1 cellular context compared by ENCODE assay signal in genomic region chr5:151772029-151772867, GRCh38.
TF ChIP-seq lines count a peak whose summit lies in the region.

No MANE protein-coding gene starts in this region.

TF ChIP-seq in K562, 482 proteins besides CTCF, POLR2A, EP300 and RAD21 (continued from another document and continues in another):
- TF ChIP-seq ZBTB26 (CRISPR knock-in tag; IDR thresholded peaks at IDR 0.05), result no peak
- no peak for TF ChIP-seq PRMT5 (CRISPR knock-in tag; IDR thresholded peaks at IDR 0.05)
- TF ChIP-seq ZC3H8 (IDR thresholded peaks at IDR 0.05), result no peak
- TF ChIP-seq BCL6 (CRISPR knock-in tag; IDR thresholded peaks at IDR 0.05), result no peak
- no peak for TF ChIP-seq ZBTB12 (CRISPR knock-in tag; IDR thresholded peaks at IDR 0.05)
- 0 out of 2 replicates have a peak, but pooled peaks have one; percentile 71 for TF ChIP-seq NR1H2 (CRISPR knock-in tag; IDR thresholded peaks at IDR 0.05)
- no peak for TF ChIP-seq RAD51 (IDR thresholded peaks at IDR 0.05; ENCODE audit: borderline replicate concordance, low read depth)
- no peak for TF ChIP-seq RBM15 (IDR thresholded peaks at IDR 0.05; ENCODE audit: insufficient read depth, low read length)
- no peak for TF ChIP-seq SRSF1 (IDR thresholded peaks at IDR 0.05; ENCODE audit: low read depth, low read length)
- TF ChIP-seq MTA3 (IDR thresholded peaks at IDR 0.05; ENCODE audit: borderline replicate concordance), result no peak
- no peak for TF ChIP-seq JUN (IDR thresholded peaks at IDR 0.05; ENCODE audit: borderline replicate concordance, low read depth, low read length)
- peak; percentile 10; the same call in 1 of the 2 replicates for TF ChIP-seq JUN (CRISPR knock-in tag; IDR thresholded peaks at IDR 0.05; ENCODE audit: borderline replicate concordance)
- no peak for TF ChIP-seq NCOA1 (IDR thresholded peaks at IDR 0.05; ENCODE audit: low read depth)
- peak; percentile 39; the same call in 1 of the 2 replicates for TF ChIP-seq GABPB1 (CRISPR knock-in tag; IDR thresholded peaks at IDR 0.05)
- no peak for TF ChIP-seq CTBP1 (IDR thresholded peaks at IDR 0.05; ENCODE audit: borderline replicate concordance)
- TF ChIP-seq CUX1 (CRISPR knock-in tag; IDR thresholded peaks at IDR 0.05), result peak; percentile 56; the same call in 1 of the 2 replicates
- peak; percentile 63 to 64; a peak in 1 of 4 replicates for TF ChIP-seq NONO (IDR thresholded peaks at IDR 0.05; ENCODE audit: low read depth in 2 of 2, low read length in 1 of 2)
- TF ChIP-seq HDAC3 (IDR thresholded peaks at IDR 0.05; ENCODE audit: borderline replicate concordance, partially characterized antibody), result no peak
- TF ChIP-seq XRCC3 (IDR thresholded peaks at IDR 0.05), result no peak
- no peak for TF ChIP-seq SMAD3 (CRISPR knock-in tag; conservative IDR thresholded peaks at IDR 0.05)
- TF ChIP-seq THRA (IDR thresholded peaks at IDR 0.05), result no peak
- TF ChIP-seq MED1 (CRISPR knock-in tag; IDR thresholded peaks at IDR 0.05; ENCODE audit: borderline replicate concordance), result no peak
- TF ChIP-seq ZNF253 (CRISPR knock-in tag; conservative IDR thresholded peaks at IDR 0.05), result no peak
- no peak for TF ChIP-seq ZFP1 (CRISPR knock-in tag; IDR thresholded peaks at IDR 0.05)
- TF ChIP-seq ATF2 (CRISPR knock-in tag; IDR thresholded peaks at IDR 0.05), result no peak
- TF ChIP-seq MLLT1 (IDR thresholded peaks at IDR 0.05), result 0 out of 4 replicates have a peak, but pooled peaks of 1 of the 2 experiments have one; percentile 56
- TF ChIP-seq KHSRP (IDR thresholded peaks at IDR 0.05), result no peak
- peak; percentile 67; the same call in 1 of the 2 replicates for TF ChIP-seq RB1 (IDR thresholded peaks at IDR 0.05; ENCODE audit: low read depth)
- TF ChIP-seq ZNF174 (CRISPR knock-in tag; IDR thresholded peaks at IDR 0.05), result no peak
- no peak for TF ChIP-seq ZNF398 (CRISPR knock-in tag; IDR thresholded peaks at IDR 0.05)
- TF ChIP-seq E2F1 (CRISPR knock-in tag; IDR thresholded peaks at IDR 0.05), result no peak; the same call in 1 of the 2 replicates
- TF ChIP-seq CC2D1A (IDR thresholded peaks at IDR 0.05), result peak; percentile 41; the same call in 1 of the 2 replicates
- TF ChIP-seq PHB2 (IDR thresholded peaks at IDR 0.05; ENCODE audit: low read depth), result no peak
- no peak for TF ChIP-seq GTF2F1 (IDR thresholded peaks at IDR 0.05; ENCODE audit: low read depth, low read length)
- TF ChIP-seq BCOR (IDR thresholded peaks at IDR 0.05), result no peak
- TF ChIP-seq PTRF (tag; IDR thresholded peaks at IDR 0.05), result no peak
- TF ChIP-seq MAX (CRISPR knock-in tag; IDR thresholded peaks at IDR 0.05), result no peak
- no peak for TF ChIP-seq NR2F6 (CRISPR knock-in tag; IDR thresholded peaks at IDR 0.05)
- no peak for TF ChIP-seq MTF1 (CRISPR knock-in tag; IDR thresholded peaks at IDR 0.05; ENCODE audit: borderline replicate concordance)
- no peak for TF ChIP-seq POLR2H (tag; IDR thresholded peaks at IDR 0.05; ENCODE audit: low read depth)
- no peak for TF ChIP-seq PCBP2 (IDR thresholded peaks at IDR 0.05; ENCODE audit: low read depth, low read length, poor library complexity, severe bottlenecking)
- TF ChIP-seq TCF7L2 (IDR thresholded peaks at IDR 0.05; ENCODE audit: low read depth, low read length), result no peak
- no peak for TF ChIP-seq RUNX1 (IDR thresholded peaks at IDR 0.05; ENCODE audit: low read depth)
- TF ChIP-seq ZC3H11A (IDR thresholded peaks at IDR 0.05; ENCODE audit: low read depth, low read length), result no peak
- TF ChIP-seq ZNF165 (CRISPR knock-in tag; IDR thresholded peaks at IDR 0.05; ENCODE audit: borderline replicate concordance), result no peak
- TF ChIP-seq SNRNP70 (optimal IDR thresholded peaks at IDR 0.05; ENCODE audit: low read depth, low read length), result no peak
- no peak for TF ChIP-seq EWSR1 (IDR thresholded peaks at IDR 0.05; ENCODE audit: borderline replicate concordance, low read depth, partially characterized antibody)
- 0 out of 2 replicates have a peak, but pooled peaks have one; percentile 33 for TF ChIP-seq ZNF282 (CRISPR knock-in tag; IDR thresholded peaks at IDR 0.05)
- no peak for TF ChIP-seq FOSL1 (tag; conservative IDR thresholded peaks at IDR 0.05)
- TF ChIP-seq ZNF184 (CRISPR knock-in tag; IDR thresholded peaks at IDR 0.05), result no peak
- TF ChIP-seq MAZ (CRISPR knock-in tag; conservative IDR thresholded peaks at IDR 0.05 in 1 of 2, IDR thresholded peaks at IDR 0.05 in 1 of 2), result peak; percentile 32 to 65; a peak in 1 of 4 replicates
- TF ChIP-seq HEY1 (CRISPR knock-in tag; IDR thresholded peaks at IDR 0.05; ENCODE audit: borderline replicate concordance), result no peak
- TF ChIP-seq SIX5 (IDR thresholded peaks at IDR 0.05; ENCODE audit: borderline replicate concordance in 1 of 2, insufficient read depth in 1 of 2, low read depth in 1 of 2, low read length in 2 of 2), result no peak
- no peak for TF ChIP-seq ZNF24 (IDR thresholded peaks at IDR 0.05)
- TF ChIP-seq SAFB (IDR thresholded peaks at IDR 0.05; ENCODE audit: borderline replicate concordance, low read depth, low read length), result no peak
- no peak for TF ChIP-seq TBL1XR1 (IDR thresholded peaks at IDR 0.05; ENCODE audit: low read length in 2 of 2)
- TF ChIP-seq TFAP4 (CRISPR knock-in tag; IDR thresholded peaks at IDR 0.05; ENCODE audit: borderline replicate concordance), result peak; percentile 55; the same call in 1 of the 2 replicates
- TF ChIP-seq FOXM1 (IDR thresholded peaks at IDR 0.05; ENCODE audit: low read depth), result no peak
- TF ChIP-seq FOXM1 (CRISPR knock-in tag; IDR thresholded peaks at IDR 0.05; ENCODE audit: low read depth), result 0 out of 2 replicates have a peak, but pooled peaks have one; percentile 45
